9 cellular contexts compared by ENCODE assay signal in the genomic region with DNA sequence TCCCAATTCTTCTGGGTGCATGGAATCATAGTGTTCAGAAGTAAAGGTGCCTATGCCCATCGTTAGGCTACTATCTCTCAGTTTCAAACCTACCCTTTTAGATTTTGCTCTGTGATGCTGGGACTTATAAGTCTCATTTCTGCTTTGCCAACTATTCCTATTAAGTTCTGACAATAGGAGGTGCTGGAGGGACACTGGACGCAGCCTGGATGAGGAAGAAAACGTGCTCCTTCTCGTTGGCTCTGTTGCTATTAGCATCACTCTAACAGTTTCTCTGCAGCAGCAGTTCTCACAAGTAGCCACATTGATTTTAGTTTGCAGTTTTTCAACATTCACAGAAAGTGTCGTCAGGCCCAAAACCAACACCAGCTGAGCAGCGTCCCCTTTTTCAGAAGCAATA.
A peak's percentile ranks its signal among the peaks of the same experiment; 100 is the strongest.
DNase-seq lines count a peak whose midpoint lies in the region; ATAC-seq and TF ChIP-seq lines count a peak whose summit lies in the region.
"Had no signal": no experiment of that assay in that cellular context is flagged by ENCODE, and none has a peak within 500 bp of the region (broad histone marks: within the 10 kb centered on the region; RNA-seq: fewer than 3 reads in every experiment).

No MANE protein-coding gene starts in this region.

- no peaks in the 10 kb centered on the region for H3K36me3 ChIP-seq in RWPE2 (ENCODE audit: low read depth)

- H3K27ac ChIP-seq in RWPE2 (ENCODE audit: poor library complexity, severe bottlenecking), result no peak overlapping the region
- H3K27ac ChIP-seq in foreskin keratinocyte, result no peak overlapping the region

- peaks cover 5% of the 10 kb centered on the region for H3K27me3 Mint-ChIP-seq in activated CD4-positive, alpha-beta memory T cell treated with anti-CD3 and anti-CD28 coated beads for 36 hours

- DNase-seq in HCEC 1CT (peak; percentile 81), RWPE2 (ENCODE audit: low spot score) (no peak), foreskin keratinocyte (no peak), skeletal muscle cell (ENCODE audit: low read depth) (peak; percentile 65), epidermal melanocyte (ENCODE audit: insufficient read length, low spot score) (no peak)
- DNase-seq in stimulated activated CD4-positive, alpha-beta T cell treated with anti-CD3 and anti-CD28 coated beads, Interleukin-15, amount 100 ng/mL, for 24 hours, result no peak
- no peak for DNase-seq in activated CD4-positive, alpha-beta memory T cell treated with anti-CD3 and anti-CD28 coated beads for 36 hours
- DNase-seq: naive B cell had no signal

- ATAC-seq in RWPE2 (ENCODE audit: low read depth) (no peak), foreskin keratinocyte (no peak), HG03342 (IDR thresholded peaks at IDR 0.05; ENCODE audit: unreplicated experiment) (no peak)

- H3K27me3 ChIP-seq in RWPE2 (ENCODE audit: insufficient read depth, poor library complexity, severe bottlenecking) (no peaks in the 10 kb centered on the region), foreskin keratinocyte (no peaks in the 10 kb centered on the region)

- intact Hi-C loops in activated CD4-positive, alpha-beta memory T cell treated with anti-CD3 and anti-CD28 coated beads for 36 hours (cut with micrococcal nuclease), result no loop called here

- no peak overlapping the region for H3K4me3 ChIP-seq in RWPE2 (ENCODE audit: severe bottlenecking)
- H3K4me3 ChIP-seq in skeletal muscle cell (ENCODE audit: low read depth, low read length), result no peak overlapping the region

- H3K9me3 ChIP-seq in RWPE2 (ENCODE audit: severe bottlenecking), result no peaks in the 10 kb centered on the region

- H3K36me3 Mint-ChIP-seq in activated CD4-positive, alpha-beta memory T cell treated with anti-CD3 and anti-CD28 coated beads for 36 hours, result peaks cover 11% of the 10 kb centered on the region

- CTCF ChIA-PET in activated CD4-positive, alpha-beta memory T cell treated with anti-CD3 and anti-CD28 coated beads for 36 hours (lab: Charles Lee), result interaction anchor here (1.5 to 4.2 kb wide), 5 partner anchors 9 to 191 kb away, joined by 4 to 30 read pairs (median 7); partner anchors contain the start of gene DNMBP

- H3K4me1 Mint-ChIP-seq in activated CD4-positive, alpha-beta memory T cell treated with anti-CD3 and anti-CD28 coated beads for 36 hours (ENCODE audit: low read depth), result no peaks in the 10 kb centered on the region
- H3K4me1 Mint-ChIP-seq: naive B cell had no signal

- H3K9me3 Mint-ChIP-seq in activated CD4-positive, alpha-beta memory T cell treated with anti-CD3 and anti-CD28 coated beads for 36 hours, result no peaks in the 10 kb centered on the region
- H3K9me3 Mint-ChIP-seq: naive B cell had no signal

- H3K4me3 Mint-ChIP-seq in activated CD4-positive, alpha-beta memory T cell treated with anti-CD3 and anti-CD28 coated beads for 36 hours, result no peak overlapping the region
- H3K4me3 Mint-ChIP-seq: naive B cell had no signal

- H3K27ac Mint-ChIP-seq in activated CD4-positive, alpha-beta memory T cell treated with anti-CD3 and anti-CD28 coated beads for 36 hours, result no peak overlapping the region
- H3K27ac Mint-ChIP-seq: naive B cell had no signal

- POLR2A ChIA-PET in activated CD4-positive, alpha-beta memory T cell treated with anti-CD3 and anti-CD28 coated beads for 36 hours (lab: Charles Lee), result no interaction called here

- TF ChIP-seq CTCF in RWPE2 (IDR thresholded peaks at IDR 0.05; ENCODE audit: poor library complexity, severe bottlenecking) (peak; percentile 24), foreskin keratinocyte (conservative IDR thresholded peaks at IDR 0.05) (peak; percentile 45)

- H3K4me1 ChIP-seq in RWPE2 (ENCODE audit: insufficient read depth, poor library complexity, severe bottlenecking) (no peaks in the 10 kb centered on the region), foreskin keratinocyte (no peaks in the 10 kb centered on the region)

Comparison
In these comparisons a context has a peak if more than half of its experiments do, and no peak if none do; other contexts are left out.
1. DNase-seq: peak in HCEC 1CT (single experiment) and skeletal muscle cell (single experiment); none in RWPE2 (single experiment), foreskin keratinocyte (0 of 2), epidermal melanocyte (single experiment), stimulated activated CD4-positive, alpha-beta T cell treated with anti-CD3 and anti-CD28 coated beads, Interleukin-15, amount 100 ng/mL, for 24 hours (single experiment) and activated CD4-positive, alpha-beta memory T cell treated with anti-CD3 and anti-CD28 coated beads for 36 hours (single experiment).